In genomic region chr6:99364026-99364425, GRCh38 we compare ENCODE assay signal across 11 cellular contexts. TPM values are rescaled to one million over a fixed set of nuclear protein-coding genes. Genes with fewer than 3 reads are reported as not detected.
DNase-seq lines count a peak whose midpoint lies in the region; ATAC-seq lines count a peak whose summit lies in the region.
"Had no signal": no experiment of that assay in that cellular context is flagged by ENCODE, and none has a peak within 500 bp of the region (broad histone marks: within the 10 kb centered on the region; RNA-seq: fewer than 3 reads in every experiment).

No MANE protein-coding gene starts in this region.

- H3K9me3 Mint-ChIP-seq in activated CD4-positive, alpha-beta T cell treated with anti-CD3 and anti-CD28 coated beads for 36 hours (ENCODE audit: low read depth) = no peaks in the 10 kb centered on the region
- no peaks in the 10 kb centered on the region for H3K9me3 Mint-ChIP-seq in activated T-helper 17 cell treated with anti-CD3 and anti-CD28 coated beads, Interleukin-2, amount 50 U/mL, for 72 hours

- DNase-seq in activated CD4-positive, alpha-beta T cell treated with anti-CD3 and anti-CD28 coated beads for 36 hours = peak; percentile 29
- no peak for DNase-seq in activated CD4-positive, alpha-beta T cell treated with anti-CD3 and anti-CD28 coated beads, Interleukin-2, amount 50 U/mL, for 4 hours
- DNase-seq in HT-29 (ENCODE audit: low spot score) (no peak), NCI-H146 treated with DMSO at 0.1 percent for 48 hours (lab: John Stamatoyannopoulos, UW; ENCODE audit: unreplicated experiment) (no peak), head of caudate nucleus (no peak)
- DNase-seq: midbrain, NCI-H1417 treated with DMSO at 0.1 percent for 48 hours, transverse colon had no signal

- ATAC-seq in activated CD4-positive, alpha-beta T cell treated with anti-CD3 and anti-CD28 coated beads for 36 hours = peak; percentile 81
- peak; percentile 95 for ATAC-seq in GM21390 (IDR thresholded peaks at IDR 0.05; ENCODE audit: unreplicated experiment)
- ATAC-seq in HG03025 (IDR thresholded peaks at IDR 0.05; ENCODE audit: low FRiP score, unreplicated experiment) = peak; percentile 82
- peak; percentile 80 for ATAC-seq in activated T-helper 17 cell treated with anti-CD3 and anti-CD28 coated beads, Interleukin-2, amount 50 U/mL, for 72 hours (replicated peaks)

- POLR2A ChIA-PET in activated CD4-positive, alpha-beta T cell treated with anti-CD3 and anti-CD28 coated beads for 36 hours (lab: Charles Lee) = interaction anchor here (0.6 kb wide), 1 partner anchor 31 kb away, joined by 4 read pairs; no protein-coding TSS in a partner anchor

- H3K4me1 Mint-ChIP-seq in activated CD4-positive, alpha-beta T cell treated with anti-CD3 and anti-CD28 coated beads for 36 hours = peaks cover 16% of the 10 kb centered on the region
- peaks cover 4% of the 10 kb centered on the region for H3K4me1 Mint-ChIP-seq in activated T-helper 17 cell treated with anti-CD3 and anti-CD28 coated beads, Interleukin-2, amount 50 U/mL, for 72 hours

- CTCF ChIA-PET in activated CD4-positive, alpha-beta T cell treated with anti-CD3 and anti-CD28 coated beads for 36 hours (lab: Charles Lee) = no interaction called here

- H3K36me3 Mint-ChIP-seq in activated CD4-positive, alpha-beta T cell treated with anti-CD3 and anti-CD28 coated beads for 36 hours (ENCODE audit: low read depth) = no peaks in the 10 kb centered on the region
- no peaks in the 10 kb centered on the region for H3K36me3 Mint-ChIP-seq in activated T-helper 17 cell treated with anti-CD3 and anti-CD28 coated beads, Interleukin-2, amount 50 U/mL, for 72 hours (ENCODE audit: low read depth)

- H3K4me3 Mint-ChIP-seq in activated CD4-positive, alpha-beta T cell treated with anti-CD3 and anti-CD28 coated beads for 36 hours = no peak overlapping the region
- H3K4me3 Mint-ChIP-seq in activated T-helper 17 cell treated with anti-CD3 and anti-CD28 coated beads, Interleukin-2, amount 50 U/mL, for 72 hours = peak overlapping the region; percentile 1

- intact Hi-C loops in activated CD4-positive, alpha-beta T cell treated with anti-CD3 and anti-CD28 coated beads for 36 hours (cut with DNase I, micrococcal nuclease) = loop anchor here in 1 of 2 experiments (2.0 kb wide), 1 partner anchor 33 kb away; no protein-coding TSS in a partner anchor
- intact Hi-C loops in head of caudate nucleus (cut with DNase I) = no loop called here

- no peak overlapping the region for H3K27ac Mint-ChIP-seq in activated CD4-positive, alpha-beta T cell treated with anti-CD3 and anti-CD28 coated beads for 36 hours
- H3K27ac Mint-ChIP-seq in activated T-helper 17 cell treated with anti-CD3 and anti-CD28 coated beads, Interleukin-2, amount 50 U/mL, for 72 hours = peak overlapping the region; percentile 71

- peaks cover 15% of the 10 kb centered on the region for H3K27me3 Mint-ChIP-seq in activated CD4-positive, alpha-beta T cell treated with anti-CD3 and anti-CD28 coated beads for 36 hours
- peaks cover 19% of the 10 kb centered on the region for H3K27me3 Mint-ChIP-seq in activated T-helper 17 cell treated with anti-CD3 and anti-CD28 coated beads, Interleukin-2, amount 50 U/mL, for 72 hours

RNA-seq across cellular contexts. Expression of gene FAXC, which starts 14.6 kb away (rescaled TPM):
- total RNA-seq in activated CD4-positive, alpha-beta T cell treated with anti-CD3 and anti-CD28 coated beads for 36 hours = under 1 TPM in 1 of 2 experiments, not detected in 1; 0.16 TPM
- under 1 TPM in 1 of 2 donors, not detected in 1; 0.65 TPM for total RNA-seq in activated T-helper 17 cell treated with anti-CD3 and anti-CD28 coated beads, Interleukin-2, amount 50 U/mL, for 72 hours
- total RNA-seq in HT-29 (2014; rRNA removed; shearing (Covaris generic)) = not detected in 2 replicates

RNA-seq across cellular contexts. Expression of gene COQ3, which starts 30.0 kb away (rescaled TPM):
- total RNA-seq in activated CD4-positive, alpha-beta T cell treated with anti-CD3 and anti-CD28 coated beads for 36 hours = 10 to 100 TPM; 13.5 to 23.4 TPM
- 1 to 10 TPM; 3.0 to 6.9 TPM for total RNA-seq in activated T-helper 17 cell treated with anti-CD3 and anti-CD28 coated beads, Interleukin-2, amount 50 U/mL, for 72 hours
- total RNA-seq in HT-29 (2014; rRNA removed; shearing (Covaris generic)) = 8.3 and 12.4 TPM in 2 replicates
